8 cellular contexts compared by ENCODE assay signal in the genomic region with DNA sequence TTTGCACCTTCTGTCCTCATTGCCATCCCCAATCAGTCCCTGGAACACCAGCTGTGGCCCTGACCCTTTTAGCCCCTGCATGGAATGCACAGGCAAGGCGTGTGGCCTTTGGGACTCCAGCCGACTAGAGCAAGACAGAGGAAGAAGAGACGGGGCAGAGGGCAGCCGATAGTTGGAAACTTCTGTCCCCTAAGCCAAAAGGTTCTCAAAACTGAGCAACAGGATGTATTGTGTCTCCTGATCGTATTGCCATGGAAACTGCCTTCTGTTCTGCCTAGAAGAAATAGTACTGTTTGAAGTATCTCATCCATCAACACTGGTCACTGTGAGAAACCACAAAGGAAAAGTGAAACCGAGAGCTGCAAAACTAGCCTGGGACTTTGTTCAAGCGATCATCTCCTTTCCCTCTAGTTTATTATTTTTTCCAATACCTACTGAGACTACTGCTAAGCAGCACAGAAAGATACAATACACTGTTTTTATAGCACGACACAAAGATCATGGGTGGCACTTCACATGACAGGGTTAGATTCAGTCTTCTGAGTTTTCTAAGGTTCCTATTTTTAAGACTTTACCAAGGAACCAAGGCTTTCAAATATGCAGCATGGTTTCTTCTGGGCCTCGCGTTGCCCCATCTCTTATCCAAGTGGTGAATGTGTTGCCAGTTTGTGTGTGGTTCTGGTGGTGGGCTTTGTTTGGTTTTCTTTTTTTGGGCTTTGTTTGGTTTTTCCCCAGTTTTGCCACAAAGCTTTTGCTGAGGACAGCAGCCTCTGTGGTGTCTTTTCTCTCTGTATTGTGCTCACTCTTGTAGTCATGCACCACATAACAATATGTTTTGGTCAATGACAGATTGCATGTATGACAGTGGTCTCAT. TPM values are rescaled to one million over a fixed set of nuclear protein-coding genes. Genes with fewer than 3 reads are reported as not detected.
DNase-seq lines count a peak whose midpoint lies in the region; ATAC-seq and TF ChIP-seq lines count a peak whose summit lies in the region.

No MANE protein-coding gene starts in this region.

- H2AFZ ChIP-seq in SK-N-SH (ENCODE audit: low read depth): no peak overlapping the region

- H3K9me3 Mint-ChIP-seq in activated CD4-positive, alpha-beta T cell treated with anti-CD3 and anti-CD28 coated beads, Interleukin-2, amount 10 ng/mL, durations not matched to agents 24 days and 14 days: no peaks in the 10 kb centered on the region
- H3K9me3 Mint-ChIP-seq in Calu3 (ENCODE audit: low read depth, unreplicated experiment): no peaks in the 10 kb centered on the region

- H3K9me3 ChIP-seq in SK-N-SH (no peaks in the 10 kb centered on the region), mucosa of rectum (ENCODE audit: control insufficient read depth in 2 of 2, low read length in 2 of 2) (no peaks in the 10 kb centered on the region)

- WGBS in SK-N-SH (ENCODE audit: low lambda C conversion rate): 89% methylated on average over 10 of the region's 10 CpGs

- H3K4me2 ChIP-seq in SK-N-SH: peak overlapping the region; percentile 48

- H3K4me3 Mint-ChIP-seq in activated CD4-positive, alpha-beta T cell treated with anti-CD3 and anti-CD28 coated beads, Interleukin-2, amount 10 ng/mL, durations not matched to agents 24 days and 14 days: peak overlapping the region; percentile 83
- no peak overlapping the region for H3K4me3 Mint-ChIP-seq in Calu3 (ENCODE audit: low read depth, unreplicated experiment)

- no peak for TF ChIP-seq EP300 in SK-N-SH (IDR thresholded peaks at IDR 0.05; ENCODE audit: borderline replicate concordance in 1 of 2, low read depth in 1 of 2, low read length in 1 of 2)

- H3K27ac Mint-ChIP-seq in activated CD4-positive, alpha-beta T cell treated with anti-CD3 and anti-CD28 coated beads, Interleukin-2, amount 10 ng/mL, durations not matched to agents 24 days and 14 days: peak overlapping the region; percentile 99
- H3K27ac Mint-ChIP-seq in Calu3 (ENCODE audit: unreplicated experiment): no peak overlapping the region

- no peaks in the 10 kb centered on the region for H3K79me2 ChIP-seq in SK-N-SH (ENCODE audit: insufficient read depth)

- POLR2A ChIA-PET in SK-N-SH (lab: Yijun Ruan, JAX): no interaction called here

- H3K27ac ChIP-seq in SK-N-SH (ENCODE audit: low read depth in 2 of 2, low read length in 1 of 2) (peak overlapping the region in 1 of 2 experiments; percentile 70; a peak in 2 of 4 replicates), mucosa of rectum (ENCODE audit: low read depth in 2 of 2, low read length in 2 of 2) (peak overlapping the region; percentile 84 to 87)

- H3K36me3 ChIP-seq in SK-N-SH (replicated peaks in 1 of 2; ENCODE audit: control insufficient read depth in 1 of 2, insufficient read depth in 2 of 2, low read length in 1 of 2) (peaks cover 5 to 31% of the 10 kb centered on the region in 2 experiments), mucosa of rectum (ENCODE audit: control insufficient read depth in 2 of 2, insufficient read depth in 2 of 2, low read length in 2 of 2) (peaks cover 30 to 39% of the 10 kb centered on the region in 2 donors)

- TF ChIP-seq CTCF in SK-N-SH (IDR thresholded peaks at IDR 0.05): no peak
- no peak for TF ChIP-seq CTCF in Calu3 (IDR thresholded peaks at IDR 0.05; ENCODE audit: unreplicated experiment)

- H3K4me1 Mint-ChIP-seq in activated CD4-positive, alpha-beta T cell treated with anti-CD3 and anti-CD28 coated beads, Interleukin-2, amount 10 ng/mL, durations not matched to agents 24 days and 14 days: peaks cover 92% of the 10 kb centered on the region
- no peaks in the 10 kb centered on the region for H3K4me1 Mint-ChIP-seq in Calu3 (ENCODE audit: low read depth, unreplicated experiment)

- H3K4me3 ChIP-seq in SK-N-SH (ENCODE audit: low read depth in 2 of 2, low read length in 1 of 2) (no peak overlapping the region), mucosa of rectum (ENCODE audit: low read length in 2 of 2) (peak overlapping the region; percentile 42 to 52)

- H3K9me2 ChIP-seq in SK-N-SH: no peaks in the 10 kb centered on the region

- peaks cover 13 to 14% of the 10 kb centered on the region in 2 experiments; a peak in 2 of 4 replicates for H3K4me1 ChIP-seq in SK-N-SH (ENCODE audit: control insufficient read depth in 1 of 2, insufficient read depth in 2 of 2, low read depth in 1 of 2, low read length in 1 of 2)
- peaks cover 16 to 17% of the 10 kb centered on the region in 2 donors for H3K4me1 ChIP-seq in mucosa of rectum (ENCODE audit: control insufficient read depth in 2 of 2, insufficient read depth in 2 of 2, low read length in 2 of 2)

- no peaks in the 10 kb centered on the region for H3K27me3 ChIP-seq in SK-N-SH (ENCODE audit: insufficient read depth)
- no peaks in the 10 kb centered on the region for H3K27me3 ChIP-seq in mucosa of rectum (ENCODE audit: control insufficient read depth in 2 of 2, insufficient read depth in 2 of 2, low read length in 2 of 2)

- no TSS peak for BruUV-seq in Calu3 (replicated peaks; lab: Mats Ljungman, UMichigan)

- peaks cover 4% of the 10 kb centered on the region; the same call in 1 of the 2 replicates for H4K20me1 ChIP-seq in SK-N-SH (ENCODE audit: insufficient read depth)

- TF ChIP-seq RAD21 in SK-N-SH (IDR thresholded peaks at IDR 0.05; ENCODE audit: low read length): no peak

- no peaks in the 10 kb centered on the region for H3K27me3 Mint-ChIP-seq in activated CD4-positive, alpha-beta T cell treated with anti-CD3 and anti-CD28 coated beads, Interleukin-2, amount 10 ng/mL, durations not matched to agents 24 days and 14 days
- H3K27me3 Mint-ChIP-seq in Calu3 (ENCODE audit: unreplicated experiment): no peaks in the 10 kb centered on the region

- DNase-seq in activated CD4-positive, alpha-beta T cell treated with anti-CD3 and anti-CD28 coated beads, Interleukin-2, amount 10 ng/mL, durations not matched to agents 24 days and 14 days: peak; percentile 94
- no peak for DNase-seq in activated CD4-positive, alpha-beta T cell treated with anti-CD3 and anti-CD28 coated beads for 48 hours
- no peak for DNase-seq in SK-N-SH
- peak; percentile 91 to 97 for DNase-seq in dermis microvascular lymphatic vessel endothelial cell (ENCODE audit: low read depth in 2 of 2)
- DNase-seq in Calu3: no peak
- no peak for DNase-seq in epidermal melanocyte (ENCODE audit: insufficient read length, low spot score)

- peaks cover 18% of the 10 kb centered on the region for H3F3A ChIP-seq in SK-N-SH (replicated peaks; ENCODE audit: insufficient read depth)

- CTCF ChIA-PET in SK-N-SH (lab: Yijun Ruan, JAX) (interaction anchor here (1.5 kb wide), 1 partner anchor 87 kb away, joined by 3 read pairs; no protein-coding TSS in a partner anchor), Calu3 (lab: Charles Lee) (no interaction called here)

- H3K36me3 Mint-ChIP-seq in activated CD4-positive, alpha-beta T cell treated with anti-CD3 and anti-CD28 coated beads, Interleukin-2, amount 10 ng/mL, durations not matched to agents 24 days and 14 days (ENCODE audit: low read depth): peaks cover 70% of the 10 kb centered on the region
- H3K36me3 Mint-ChIP-seq in Calu3 (ENCODE audit: insufficient read depth, unreplicated experiment): no peaks in the 10 kb centered on the region

- ATAC-seq in HG02973 (IDR thresholded peaks at IDR 0.05; ENCODE audit: unreplicated experiment): peak; percentile 64

- intact Hi-C loops in activated CD4-positive, alpha-beta T cell treated with anti-CD3 and anti-CD28 coated beads, Interleukin-2, amount 10 ng/mL, durations not matched to agents 24 days and 14 days (cut with micrococcal nuclease): loop anchor here (1.0 to 5.0 kb wide), 12 partner anchors 12 to 1038 kb away; partner anchors contain the start of genes GPR183 and UBAC2
- intact Hi-C loops in Calu3 (cut with micrococcal nuclease; ENCODE audit: unreplicated experiment): no loop called here

- peak overlapping the region; percentile 20; the same call in 1 of the 2 replicates for H3K9ac ChIP-seq in SK-N-SH
- peak overlapping the region in 1 of 2 donors; percentile 53 for H3K9ac ChIP-seq in mucosa of rectum (ENCODE audit: low read depth in 1 of 2, low read length in 2 of 2)

TF ChIP-seq in SK-N-SH, 30 proteins besides CTCF, POLR2A, EP300 and RAD21:
- TF ChIP-seq YY1 (IDR thresholded peaks at IDR 0.05; ENCODE audit: low read depth) (no peak), RCOR1 (IDR thresholded peaks at IDR 0.05; ENCODE audit: low read length) (no peak), USF1 (IDR thresholded peaks at IDR 0.05; ENCODE audit: borderline replicate concordance, low read depth) (no peak), POLR2AphosphoS5 (IDR thresholded peaks at IDR 0.05; ENCODE audit: low read depth, low read length) (no peak)

RNA-seq across cellular contexts. Expression of gene GPR183, which starts 49.3 kb away (rescaled TPM):
- 36.8 and 37.1 TPM in 2 replicates for total RNA-seq in activated CD4-positive, alpha-beta T cell treated with anti-CD3 and anti-CD28 coated beads, Interleukin-2, amount 10 ng/mL, durations not matched to agents 24 days and 14 days
- 0.07 and 0.10 TPM in 2 replicates for polyA plus RNA-seq in SK-N-SH (2012; rRNA removed)
- 0.03 and 0.24 TPM in 2 replicates for polyA plus RNA-seq in SK-N-SH (2012; cell fraction: cytosol; rRNA removed)
- polyA plus RNA-seq in SK-N-SH (2012; cell fraction: nucleus; rRNA removed): 0.10 TPM in 1 of 2 replicates, not detected in the other
- total RNA-seq in dermis microvascular lymphatic vessel endothelial cell (1.2 and 1.6 TPM in 2 replicates), Calu3 (2022) (not detected in 2 replicates)

Comparison
In these comparisons a context has a peak if more than half of its experiments do, and no peak if none do; other contexts are left out.
1. DNase-seq: peak in activated CD4-positive, alpha-beta T cell treated with anti-CD3 and anti-CD28 coated beads, Interleukin-2, amount 10 ng/mL, durations not matched to agents 24 days and 14 days (single experiment) and dermis microvascular lymphatic vessel endothelial cell (2 of 2); none in activated CD4-positive, alpha-beta T cell treated with anti-CD3 and anti-CD28 coated beads for 48 hours (single experiment), SK-N-SH (single experiment), Calu3 (single experiment) and epidermal melanocyte (single experiment).
2. H3K4me3 ChIP-seq: peak in mucosa of rectum (2 of 2); none in SK-N-SH (0 of 2).
3. RNA of gene GPR183, which starts 49.3 kb away (total RNA-seq): 36.8 to 37.1 TPM in activated CD4-positive, alpha-beta T cell treated with anti-CD3 and anti-CD28 coated beads, Interleukin-2, amount 10 ng/mL, durations not matched to agents 24 days and 14 days; 1.2 to 1.6 TPM in dermis microvascular lymphatic vessel endothelial cell and not detected in Calu3; every median in the first group is over 10 times any median in the second.